In the genomic region with DNA sequence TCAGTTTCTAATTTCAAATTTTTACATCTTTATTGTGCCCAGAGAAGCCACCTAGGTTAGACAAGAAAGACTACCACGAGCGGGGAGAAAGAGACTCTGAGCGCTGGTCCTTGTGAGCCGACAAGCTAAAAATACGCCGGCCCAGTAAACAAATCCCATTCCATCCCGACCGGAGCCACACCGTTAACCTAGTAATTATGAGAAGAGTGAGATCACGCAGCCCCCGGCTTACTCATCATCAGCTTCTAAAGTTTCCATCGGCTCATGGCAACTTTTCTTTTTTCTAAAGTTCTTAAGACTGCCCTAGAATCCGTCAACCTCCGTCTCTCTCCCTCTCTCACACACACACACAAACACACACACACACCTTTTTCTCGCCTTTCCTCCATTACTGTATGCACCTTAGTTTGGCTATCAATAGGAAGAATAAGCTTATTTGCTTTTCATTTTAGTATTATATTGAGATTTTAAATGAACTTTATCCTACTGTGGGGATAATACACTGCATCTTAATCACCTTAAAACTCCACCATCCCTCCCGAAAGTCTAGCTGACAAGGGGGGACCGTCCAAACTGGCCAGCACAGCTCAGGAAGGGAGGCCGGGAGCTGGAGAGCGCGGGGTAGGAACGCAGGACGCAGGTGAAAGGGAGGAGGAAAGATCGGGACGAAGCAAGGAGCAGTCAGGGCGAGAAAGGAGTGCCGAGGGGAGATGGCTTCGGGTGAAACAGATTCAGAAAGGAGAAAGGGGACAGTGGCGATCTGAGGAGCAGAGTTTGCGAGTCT, we compare ENCODE assay signal across 1 cellular context.
TF ChIP-seq lines count a peak whose summit lies in the region.

No MANE protein-coding gene starts in this region.

TF ChIP-seq in HEK293, 187 proteins besides CTCF, POLR2A, EP300 and RAD21 (continued from another document and continues in another):
- TF ChIP-seq, protein P1, sequence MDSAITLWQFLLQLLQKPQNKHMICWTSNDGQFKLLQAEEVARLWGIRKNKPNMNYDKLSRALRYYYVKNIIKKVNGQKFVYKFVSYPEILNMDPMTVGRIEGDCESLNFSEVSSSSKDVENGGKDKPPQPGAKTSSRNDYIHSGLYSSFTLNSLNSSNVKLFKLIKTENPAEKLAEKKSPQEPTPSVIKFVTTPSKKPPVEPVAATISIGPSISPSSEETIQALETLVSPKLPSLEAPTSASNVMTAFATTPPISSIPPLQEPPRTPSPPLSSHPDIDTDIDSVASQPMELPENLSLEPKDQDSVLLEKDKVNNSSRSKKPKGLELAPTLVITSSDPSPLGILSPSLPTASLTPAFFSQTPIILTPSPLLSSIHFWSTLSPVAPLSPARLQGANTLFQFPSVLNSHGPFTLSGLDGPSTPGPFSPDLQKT (IDR thresholded peaks at IDR 0.05; ENCODE audit: borderline replicate concordance, low read depth, low read length) = no peak
- no peak for TF ChIP-seq ZNF274 (IDR thresholded peaks at IDR 0.05; ENCODE audit: low read length)
- no peak for TF ChIP-seq ZNF274 (tag by site-specific recombination; IDR thresholded peaks at IDR 0.05; ENCODE audit: borderline replicate concordance)
- peak; percentile 100 for TF ChIP-seq ZBTB17 (tag by site-specific recombination; IDR thresholded peaks at IDR 0.05)
- TF ChIP-seq, protein P2, sequence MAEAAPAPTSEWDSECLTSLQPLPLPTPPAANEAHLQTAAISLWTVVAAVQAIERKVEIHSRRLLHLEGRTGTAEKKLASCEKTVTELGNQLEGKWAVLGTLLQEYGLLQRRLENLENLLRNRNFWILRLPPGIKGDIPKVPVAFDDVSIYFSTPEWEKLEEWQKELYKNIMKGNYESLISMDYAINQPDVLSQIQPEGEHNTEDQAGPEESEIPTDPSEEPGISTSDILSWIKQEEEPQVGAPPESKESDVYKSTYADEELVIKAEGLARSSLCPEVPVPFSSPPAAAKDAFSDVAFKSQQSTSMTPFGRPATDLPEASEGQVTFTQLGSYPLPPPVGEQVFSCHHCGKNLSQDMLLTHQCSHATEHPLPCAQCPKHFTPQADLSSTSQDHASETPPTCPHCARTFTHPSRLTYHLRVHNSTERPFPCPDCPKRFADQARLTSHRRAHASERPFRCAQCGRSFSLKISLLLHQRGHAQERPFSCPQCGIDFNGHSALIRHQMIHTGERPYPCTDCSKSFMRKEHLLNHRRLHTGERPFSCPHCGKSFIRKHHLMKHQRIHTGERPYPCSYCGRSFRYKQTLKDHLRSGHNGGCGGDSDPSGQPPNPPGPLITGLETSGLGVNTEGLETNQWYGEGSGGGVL (tag by site-specific recombination; IDR thresholded peaks at IDR 0.05) = peak; percentile 65
- TF ChIP-seq, protein P3, sequence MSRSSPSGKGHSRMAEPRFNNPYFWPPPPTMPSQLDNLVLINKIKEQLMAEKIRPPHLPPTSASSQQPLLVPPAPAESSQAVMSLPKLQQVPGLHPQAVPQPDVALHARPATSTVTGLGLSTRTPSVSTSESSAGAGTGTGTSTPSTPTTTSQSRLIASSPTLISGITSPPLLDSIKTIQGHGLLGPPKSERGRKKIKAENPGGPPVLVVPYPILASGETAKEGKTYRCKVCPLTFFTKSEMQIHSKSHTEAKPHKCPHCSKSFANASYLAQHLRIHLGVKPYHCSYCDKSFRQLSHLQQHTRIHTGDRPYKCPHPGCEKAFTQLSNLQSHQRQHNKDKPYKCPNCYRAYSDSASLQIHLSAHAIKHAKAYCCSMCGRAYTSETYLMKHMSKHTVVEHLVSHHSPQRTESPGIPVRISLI (tag by site-specific recombination; IDR thresholded peaks at IDR 0.05) = peak; percentile 89; the same call in 1 of the 2 replicates
- TF ChIP-seq ZEB2 (tag by site-specific recombination; IDR thresholded peaks at IDR 0.05) = peak; percentile 82
- no peak for TF ChIP-seq SP2 (tag by site-specific recombination; IDR thresholded peaks at IDR 0.05)
- TF ChIP-seq ZNF366 (tag by site-specific recombination; conservative IDR thresholded peaks at IDR 0.05) = peak; percentile 93
- TF ChIP-seq ZNF561 (tag by site-specific recombination; IDR thresholded peaks at IDR 0.05; ENCODE audit: borderline replicate concordance) = peak; percentile 56
- no peak for TF ChIP-seq GLIS1 (tag by site-specific recombination; IDR thresholded peaks at IDR 0.05)
- TF ChIP-seq ZNF473 (tag by site-specific recombination; IDR thresholded peaks at IDR 0.05) = 0 out of 2 replicates have a peak, but pooled peaks have one; percentile 13
- TF ChIP-seq, protein P4, sequence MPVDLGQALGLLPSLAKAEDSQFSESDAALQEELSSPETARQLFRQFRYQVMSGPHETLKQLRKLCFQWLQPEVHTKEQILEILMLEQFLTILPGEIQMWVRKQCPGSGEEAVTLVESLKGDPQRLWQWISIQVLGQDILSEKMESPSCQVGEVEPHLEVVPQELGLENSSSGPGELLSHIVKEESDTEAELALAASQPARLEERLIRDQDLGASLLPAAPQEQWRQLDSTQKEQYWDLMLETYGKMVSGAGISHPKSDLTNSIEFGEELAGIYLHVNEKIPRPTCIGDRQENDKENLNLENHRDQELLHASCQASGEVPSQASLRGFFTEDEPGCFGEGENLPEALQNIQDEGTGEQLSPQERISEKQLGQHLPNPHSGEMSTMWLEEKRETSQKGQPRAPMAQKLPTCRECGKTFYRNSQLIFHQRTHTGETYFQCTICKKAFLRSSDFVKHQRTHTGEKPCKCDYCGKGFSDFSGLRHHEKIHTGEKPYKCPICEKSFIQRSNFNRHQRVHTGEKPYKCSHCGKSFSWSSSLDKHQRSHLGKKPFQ (tag by site-specific recombination; IDR thresholded peaks at IDR 0.05) = no peak; the same call in 1 of the 2 replicates
- TF ChIP-seq ZNF555 (tag by site-specific recombination; conservative IDR thresholded peaks at IDR 0.05) = no peak
- TF ChIP-seq ZNF24 (tag by site-specific recombination; IDR thresholded peaks at IDR 0.05) = peak; percentile 70
- peak; percentile 91 for TF ChIP-seq ZNF600 (tag by site-specific recombination; IDR thresholded peaks at IDR 0.05)
- TF ChIP-seq, protein P5, sequence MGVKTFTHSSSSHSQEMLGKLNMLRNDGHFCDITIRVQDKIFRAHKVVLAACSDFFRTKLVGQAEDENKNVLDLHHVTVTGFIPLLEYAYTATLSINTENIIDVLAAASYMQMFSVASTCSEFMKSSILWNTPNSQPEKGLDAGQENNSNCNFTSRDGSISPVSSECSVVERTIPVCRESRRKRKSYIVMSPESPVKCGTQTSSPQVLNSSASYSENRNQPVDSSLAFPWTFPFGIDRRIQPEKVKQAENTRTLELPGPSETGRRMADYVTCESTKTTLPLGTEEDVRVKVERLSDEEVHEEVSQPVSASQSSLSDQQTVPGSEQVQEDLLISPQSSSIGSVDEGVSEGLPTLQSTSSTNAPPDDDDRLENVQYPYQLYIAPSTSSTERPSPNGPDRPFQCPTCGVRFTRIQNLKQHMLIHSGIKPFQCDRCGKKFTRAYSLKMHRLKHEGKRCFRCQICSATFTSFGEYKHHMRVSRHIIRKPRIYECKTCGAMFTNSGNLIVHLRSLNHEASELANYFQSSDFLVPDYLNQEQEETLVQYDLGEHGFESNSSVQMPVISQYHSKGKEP (tag by site-specific recombination; IDR thresholded peaks at IDR 0.05) = no peak
- peak; percentile 90 for TF ChIP-seq ZNF629 (tag by site-specific recombination; IDR thresholded peaks at IDR 0.05)
- 0 out of 2 replicates have a peak, but pooled peaks have one; percentile 12 for TF ChIP-seq ZXDB (tag by site-specific recombination; IDR thresholded peaks at IDR 0.05)
- no peak for TF ChIP-seq ZNF133 (tag by site-specific recombination; IDR thresholded peaks at IDR 0.05)
- TF ChIP-seq, protein P6, sequence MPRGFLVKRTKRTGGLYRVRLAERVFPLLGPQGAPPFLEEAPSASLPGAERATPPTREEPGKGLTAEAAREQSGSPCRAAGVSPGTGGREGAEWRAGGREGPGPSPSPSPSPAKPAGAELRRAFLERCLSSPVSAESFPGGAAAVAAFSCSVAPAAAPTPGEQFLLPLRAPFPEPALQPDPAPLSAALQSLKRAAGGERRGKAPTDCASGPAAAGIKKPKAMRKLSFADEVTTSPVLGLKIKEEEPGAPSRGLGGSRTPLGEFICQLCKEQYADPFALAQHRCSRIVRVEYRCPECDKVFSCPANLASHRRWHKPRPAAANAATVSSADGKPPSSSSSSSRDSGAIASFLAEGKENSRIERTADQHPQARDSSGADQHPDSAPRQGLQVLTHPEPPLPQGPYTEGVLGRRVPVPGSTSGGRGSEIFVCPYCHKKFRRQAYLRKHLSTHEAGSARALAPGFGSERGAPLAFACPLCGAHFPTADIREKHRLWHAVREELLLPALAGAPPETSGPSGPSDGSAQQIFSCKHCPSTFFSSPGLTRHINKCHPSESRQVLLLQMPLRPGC (tag by site-specific recombination; IDR thresholded peaks at IDR 0.05) = peak; percentile 62
- TF ChIP-seq, protein P7, sequence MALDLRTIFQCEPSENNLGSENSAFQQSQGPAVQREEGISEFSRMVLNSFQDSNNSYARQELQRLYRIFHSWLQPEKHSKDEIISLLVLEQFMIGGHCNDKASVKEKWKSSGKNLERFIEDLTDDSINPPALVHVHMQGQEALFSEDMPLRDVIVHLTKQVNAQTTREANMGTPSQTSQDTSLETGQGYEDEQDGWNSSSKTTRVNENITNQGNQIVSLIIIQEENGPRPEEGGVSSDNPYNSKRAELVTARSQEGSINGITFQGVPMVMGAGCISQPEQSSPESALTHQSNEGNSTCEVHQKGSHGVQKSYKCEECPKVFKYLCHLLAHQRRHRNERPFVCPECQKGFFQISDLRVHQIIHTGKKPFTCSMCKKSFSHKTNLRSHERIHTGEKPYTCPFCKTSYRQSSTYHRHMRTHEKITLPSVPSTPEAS (tag by site-specific recombination; IDR thresholded peaks at IDR 0.05) = peak; percentile 88
- TF ChIP-seq KLF1 (tag by site-specific recombination; IDR thresholded peaks at IDR 0.05) = no peak
- no peak for TF ChIP-seq ZNF792 (tag by site-specific recombination; IDR thresholded peaks at IDR 0.05)
- peak; percentile 58; the same call in 1 of the 2 replicates for TF ChIP-seq ZNF2 (tag by site-specific recombination; IDR thresholded peaks at IDR 0.05)
- TF ChIP-seq ZNF610 (tag by site-specific recombination; IDR thresholded peaks at IDR 0.05; ENCODE audit: borderline replicate concordance) = no peak
- TF ChIP-seq ZNF184 (tag by site-specific recombination; IDR thresholded peaks at IDR 0.05) = peak; percentile 23; the same call in 1 of the 2 replicates
- no peak for TF ChIP-seq ZNF501 (tag by site-specific recombination; IDR thresholded peaks at IDR 0.05)
- no peak for TF ChIP-seq ZNF426 (tag by site-specific recombination; IDR thresholded peaks at IDR 0.05)
- TF ChIP-seq, protein P8, sequence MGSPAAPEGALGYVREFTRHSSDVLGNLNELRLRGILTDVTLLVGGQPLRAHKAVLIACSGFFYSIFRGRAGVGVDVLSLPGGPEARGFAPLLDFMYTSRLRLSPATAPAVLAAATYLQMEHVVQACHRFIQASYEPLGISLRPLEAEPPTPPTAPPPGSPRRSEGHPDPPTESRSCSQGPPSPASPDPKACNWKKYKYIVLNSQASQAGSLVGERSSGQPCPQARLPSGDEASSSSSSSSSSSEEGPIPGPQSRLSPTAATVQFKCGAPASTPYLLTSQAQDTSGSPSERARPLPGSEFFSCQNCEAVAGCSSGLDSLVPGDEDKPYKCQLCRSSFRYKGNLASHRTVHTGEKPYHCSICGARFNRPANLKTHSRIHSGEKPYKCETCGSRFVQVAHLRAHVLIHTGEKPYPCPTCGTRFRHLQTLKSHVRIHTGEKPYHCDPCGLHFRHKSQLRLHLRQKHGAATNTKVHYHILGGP (tag by site-specific recombination; IDR thresholded peaks at IDR 0.05) = no peak
- peak; percentile 22; the same call in 1 of the 2 replicates for TF ChIP-seq ZNF324 (tag by site-specific recombination; IDR thresholded peaks at IDR 0.05)
- TF ChIP-seq, protein P9, sequence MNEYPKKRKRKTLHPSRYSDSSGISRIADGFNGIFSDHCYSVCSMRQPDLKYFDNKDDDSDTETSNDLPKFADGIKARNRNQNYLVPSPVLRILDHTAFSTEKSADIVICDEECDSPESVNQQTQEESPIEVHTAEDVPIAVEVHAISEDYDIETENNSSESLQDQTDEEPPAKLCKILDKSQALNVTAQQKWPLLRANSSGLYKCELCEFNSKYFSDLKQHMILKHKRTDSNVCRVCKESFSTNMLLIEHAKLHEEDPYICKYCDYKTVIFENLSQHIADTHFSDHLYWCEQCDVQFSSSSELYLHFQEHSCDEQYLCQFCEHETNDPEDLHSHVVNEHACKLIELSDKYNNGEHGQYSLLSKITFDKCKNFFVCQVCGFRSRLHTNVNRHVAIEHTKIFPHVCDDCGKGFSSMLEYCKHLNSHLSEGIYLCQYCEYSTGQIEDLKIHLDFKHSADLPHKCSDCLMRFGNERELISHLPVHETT (tag by site-specific recombination; IDR thresholded peaks at IDR 0.05) = peak; percentile 86; the same call in 1 of the 2 replicates
- TF ChIP-seq, protein P10, sequence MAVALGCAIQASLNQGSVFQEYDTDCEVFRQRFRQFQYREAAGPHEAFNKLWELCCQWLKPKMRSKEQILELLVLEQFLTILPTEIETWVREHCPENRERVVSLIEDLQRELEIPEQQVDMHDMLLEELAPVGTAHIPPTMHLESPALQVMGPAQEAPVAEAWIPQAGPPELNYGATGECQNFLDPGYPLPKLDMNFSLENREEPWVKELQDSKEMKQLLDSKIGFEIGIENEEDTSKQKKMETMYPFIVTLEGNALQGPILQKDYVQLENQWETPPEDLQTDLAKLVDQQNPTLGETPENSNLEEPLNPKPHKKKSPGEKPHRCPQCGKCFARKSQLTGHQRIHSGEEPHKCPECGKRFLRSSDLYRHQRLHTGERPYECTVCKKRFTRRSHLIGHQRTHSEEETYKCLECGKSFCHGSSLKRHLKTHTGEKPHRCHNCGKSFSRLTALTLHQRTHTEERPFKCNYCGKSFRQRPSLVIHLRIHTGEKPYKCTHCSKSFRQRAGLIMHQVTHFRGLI (tag by site-specific recombination; IDR thresholded peaks at IDR 0.05) = no peak
- no peak for TF ChIP-seq MZF1 (tag by site-specific recombination; IDR thresholded peaks at IDR 0.05; ENCODE audit: borderline replicate concordance)
- TF ChIP-seq ZBTB21 (tag by site-specific recombination; IDR thresholded peaks at IDR 0.05) = peak; percentile 78
- TF ChIP-seq KLF8 (tag by site-specific recombination; IDR thresholded peaks at IDR 0.05) = peak; percentile 51; the same call in 1 of the 2 replicates
- TF ChIP-seq ZNF791 (tag by site-specific recombination; IDR thresholded peaks at IDR 0.05) = no peak
- TF ChIP-seq BCL11A (tag by site-specific recombination; IDR thresholded peaks at IDR 0.05; ENCODE audit: low read depth) = 0 out of 2 replicates have a peak, but pooled peaks have one; percentile 40
- peak; percentile 87 for TF ChIP-seq ZSCAN23 (tag by site-specific recombination; IDR thresholded peaks at IDR 0.05)
- no peak for TF ChIP-seq ZNF530 (tag by site-specific recombination; IDR thresholded peaks at IDR 0.05; ENCODE audit: low read depth)
